Comparison of ENCODE assay signal across 8 cellular contexts in genomic region chr20:18019068-18019467, GRCh38. TPM values are rescaled to one million over a fixed set of nuclear protein-coding genes. Genes with fewer than 3 reads are reported as not detected.
DNase-seq lines count a peak whose midpoint lies in the region; ATAC-seq and TF ChIP-seq lines count a peak whose summit lies in the region.

No MANE protein-coding gene starts in this region.

- H3K79me1 ChIP-seq in mesenchymal stem cell (replicated peaks; ENCODE audit: low read length, poor library complexity, severe bottlenecking), result no peaks in the 10 kb centered on the region

- CTCF ChIA-PET in activated CD4-positive, alpha-beta memory T cell treated with anti-CD3 and anti-CD28 coated beads for 36 hours (lab: Charles Lee), result no interaction called here

- H3K9me3 ChIP-seq in left ventricle myocardium inferior (replicated peaks) (no peaks in the 10 kb centered on the region), right atrium auricular region (no peaks in the 10 kb centered on the region), mesenchymal stem cell (ENCODE audit: control insufficient read depth, low read length) (no peaks in the 10 kb centered on the region), vagina (no peaks in the 10 kb centered on the region)

- no peak overlapping the region for H3K27ac Mint-ChIP-seq in activated CD4-positive, alpha-beta memory T cell treated with anti-CD3 and anti-CD28 coated beads for 36 hours

- H3K27ac ChIP-seq in left ventricle myocardium inferior (replicated peaks), result no peak overlapping the region
- no peak overlapping the region for H3K27ac ChIP-seq in right atrium auricular region
- H3K27ac ChIP-seq in mesenchymal stem cell (ENCODE audit: low read length, poor library complexity, severe bottlenecking), result no peak overlapping the region
- H3K27ac ChIP-seq in vagina, result no peak overlapping the region

- H2AFZ ChIP-seq in mesenchymal stem cell (ENCODE audit: low read depth, low read length), result no peak overlapping the region

- H4K91ac ChIP-seq in mesenchymal stem cell (ENCODE audit: low read length), result no peak overlapping the region

- no peaks in the 10 kb centered on the region for H3K4me1 Mint-ChIP-seq in activated CD4-positive, alpha-beta memory T cell treated with anti-CD3 and anti-CD28 coated beads for 36 hours (ENCODE audit: low read depth)

- H3K36me3 ChIP-seq in left ventricle myocardium inferior (no peaks in the 10 kb centered on the region), right atrium auricular region (no peaks in the 10 kb centered on the region), mesenchymal stem cell (ENCODE audit: control insufficient read depth in 1 of 2, insufficient read depth in 2 of 2, low read depth in 1 of 2, low read length in 2 of 2) (no peaks in the 10 kb centered on the region), vagina (no peaks in the 10 kb centered on the region)

- peak; percentile 61 for ATAC-seq in HG03457 (IDR thresholded peaks at IDR 0.05; ENCODE audit: unreplicated experiment)

- no peaks in the 10 kb centered on the region for H3K36me3 Mint-ChIP-seq in activated CD4-positive, alpha-beta memory T cell treated with anti-CD3 and anti-CD28 coated beads for 36 hours

- no peak overlapping the region for H2AK5ac ChIP-seq in mesenchymal stem cell (ENCODE audit: low read length, severe bottlenecking)

- H2BK5ac ChIP-seq in mesenchymal stem cell (ENCODE audit: low read depth, low read length, poor library complexity, severe bottlenecking), result no peak overlapping the region

- H4K8ac ChIP-seq in mesenchymal stem cell (ENCODE audit: low read length), result no peak overlapping the region

- POLR2A ChIA-PET in activated CD4-positive, alpha-beta memory T cell treated with anti-CD3 and anti-CD28 coated beads for 36 hours (lab: Charles Lee), result interaction anchor here (0.7 kb wide), 1 partner anchor 66 kb away, joined by 3 read pairs; no protein-coding TSS in a partner anchor

- H3K4me3 Mint-ChIP-seq in activated CD4-positive, alpha-beta memory T cell treated with anti-CD3 and anti-CD28 coated beads for 36 hours, result no peak overlapping the region

- H3K27me3 ChIP-seq in left ventricle myocardium inferior (ENCODE audit: low read depth) (peaks cover 9% of the 10 kb centered on the region), right atrium auricular region (no peaks in the 10 kb centered on the region), mesenchymal stem cell (ENCODE audit: control insufficient read depth in 1 of 2, insufficient read depth in 1 of 2, low read length in 2 of 2) (peaks cover 18 to 37% of the 10 kb centered on the region in 2 experiments), vagina (no peaks in the 10 kb centered on the region)

- H3K4me1 ChIP-seq in left ventricle myocardium inferior, result no peaks in the 10 kb centered on the region
- no peaks in the 10 kb centered on the region for H3K4me1 ChIP-seq in right atrium auricular region
- H3K4me1 ChIP-seq in mesenchymal stem cell (ENCODE audit: control insufficient read depth, insufficient read depth, low read depth, low read length), result no peaks in the 10 kb centered on the region
- no peaks in the 10 kb centered on the region for H3K4me1 ChIP-seq in vagina

- no peaks in the 10 kb centered on the region for H3K9me3 Mint-ChIP-seq in activated CD4-positive, alpha-beta memory T cell treated with anti-CD3 and anti-CD28 coated beads for 36 hours

- H2BK15ac ChIP-seq in mesenchymal stem cell (ENCODE audit: low read depth, poor library complexity, severe bottlenecking), result no peak overlapping the region

- no peak overlapping the region for H3K14ac ChIP-seq in mesenchymal stem cell (ENCODE audit: low read length in 2 of 2)

- no peak overlapping the region for H3K18ac ChIP-seq in mesenchymal stem cell (ENCODE audit: low read depth in 1 of 2, low read length in 2 of 2)

- H3K9ac ChIP-seq in mesenchymal stem cell (ENCODE audit: low read length), result no peak overlapping the region

- H3K27me3 Mint-ChIP-seq in activated CD4-positive, alpha-beta memory T cell treated with anti-CD3 and anti-CD28 coated beads for 36 hours, result no peaks in the 10 kb centered on the region

- H3K4me2 ChIP-seq in mesenchymal stem cell (ENCODE audit: low read length, poor library complexity, severe bottlenecking), result no peak overlapping the region

- DNase-seq in left ventricle myocardium inferior, result no peak
- DNase-seq in right atrium auricular region (ENCODE audit: low spot score), result no peak
- peak; percentile 36 for DNase-seq in activated CD4-positive, alpha-beta memory T cell treated with anti-CD3 and anti-CD28 coated beads for 36 hours
- peak; percentile 11 for DNase-seq in mesenchymal stem cell
- DNase-seq in vagina (ENCODE audit: extremely low spot score in 2 of 2), result no peak
- no peak for DNase-seq in SK-N-DZ (ENCODE audit: low spot score)
- no peak for DNase-seq in NCI-H1092 treated with DMSO at 0.1 percent for 48 hours (lab: John Stamatoyannopoulos, UW)

- TF ChIP-seq POLR2A in vagina (IDR thresholded peaks at IDR 0.05), result no peak

- no peak overlapping the region for H3K23ac ChIP-seq in mesenchymal stem cell (ENCODE audit: low read length in 2 of 2)

- H3K4me3 ChIP-seq in left ventricle myocardium inferior (no peak overlapping the region), right atrium auricular region (no peak overlapping the region), mesenchymal stem cell (ENCODE audit: insufficient read depth in 1 of 2, low read depth in 1 of 2, low read length in 2 of 2) (no peak overlapping the region), vagina (no peak overlapping the region)

- TF ChIP-seq CTCF in left ventricle myocardium inferior (IDR thresholded peaks at IDR 0.05; ENCODE audit: borderline replicate concordance), result peak; percentile 28
- peak in 1 of 2 donors; percentile 21 for TF ChIP-seq CTCF in right atrium auricular region (IDR thresholded peaks at IDR 0.05)
- TF ChIP-seq CTCF in vagina (IDR thresholded peaks at IDR 0.05), result no peak

- H2BK120ac ChIP-seq in mesenchymal stem cell (ENCODE audit: low read depth, low read length), result no peak overlapping the region

- 26% methylated on average over 1 of the region's 1 CpG for WGBS in mesenchymal stem cell

- H2BK12ac ChIP-seq in mesenchymal stem cell (ENCODE audit: low read length in 2 of 2), result no peak overlapping the region

- no peak overlapping the region for H3K4ac ChIP-seq in mesenchymal stem cell (ENCODE audit: low read depth in 1 of 2, low read length in 2 of 2)

- intact Hi-C loops in left ventricle myocardium inferior (cut with micrococcal nuclease), result no loop called here
- intact Hi-C loops in activated CD4-positive, alpha-beta memory T cell treated with anti-CD3 and anti-CD28 coated beads for 36 hours (cut with micrococcal nuclease), result no loop called here
- intact Hi-C loops in vagina (cut with DNase I), result no loop called here

RNA-seq across cellular contexts. Expression of gene OVOL2, which starts 38.6 kb away (rescaled TPM):
- total RNA-seq in left ventricle myocardium inferior, result not detected
- not detected for total RNA-seq in right atrium auricular region
- total RNA-seq in activated CD4-positive, alpha-beta memory T cell treated with anti-CD3 and anti-CD28 coated beads for 36 hours, result not detected
- polyA plus RNA-seq in mesenchymal stem cell (2013, experiment 1 of 2), result not detected
- polyA plus RNA-seq in mesenchymal stem cell (2013, experiment 2 of 2), result not detected
- 9.3 TPM for total RNA-seq in vagina
- not detected in 2 replicates for polyA plus RNA-seq in SK-N-DZ (2014; cell fraction: cytosol; rRNA removed)
- 1.7 TPM in 1 of 2 replicates, not detected in the other for polyA plus RNA-seq in SK-N-DZ (2014; cell fraction: nucleus; rRNA removed)

RNA-seq across cellular contexts. Expression of gene MGME1, which starts 50.2 kb away (rescaled TPM):
- total RNA-seq in left ventricle myocardium inferior (13.6 TPM), right atrium auricular region (1 to 10 TPM; 2.7 to 7.1 TPM), vagina (8.6 TPM)
- 10 to 100 TPM; 31.0 to 34.7 TPM for total RNA-seq in activated CD4-positive, alpha-beta memory T cell treated with anti-CD3 and anti-CD28 coated beads for 36 hours
- polyA plus RNA-seq in mesenchymal stem cell (2013, experiment 1 of 2), result 14.6 TPM
- polyA plus RNA-seq in mesenchymal stem cell (2013, experiment 2 of 2), result 13.8 TPM
- 34.0 and 36.0 TPM in 2 replicates for polyA plus RNA-seq in SK-N-DZ (2014; cell fraction: cytosol; rRNA removed)
- polyA plus RNA-seq in SK-N-DZ (2014; cell fraction: nucleus; rRNA removed), result 24.1 and 28.0 TPM in 2 replicates

RNA-seq across cellular contexts. Expression of gene SNX5, which starts 50.5 kb away (rescaled TPM):
- total RNA-seq in left ventricle myocardium inferior, result 46.3 TPM
- total RNA-seq in right atrium auricular region, result 10 to 100 TPM; 37.3 to 50.3 TPM
- 100 to 1,000 TPM; 234 to 256 TPM for total RNA-seq in activated CD4-positive, alpha-beta memory T cell treated with anti-CD3 and anti-CD28 coated beads for 36 hours
- polyA plus RNA-seq in mesenchymal stem cell (2013, experiment 1 of 2), result 76.3 TPM
- 76.9 TPM for polyA plus RNA-seq in mesenchymal stem cell (2013, experiment 2 of 2)
- 159 TPM for total RNA-seq in vagina
- 112 and 140 TPM in 2 replicates for polyA plus RNA-seq in SK-N-DZ (2014; cell fraction: cytosol; rRNA removed)
- 300 and 347 TPM in 2 replicates for polyA plus RNA-seq in SK-N-DZ (2014; cell fraction: nucleus; rRNA removed)

Comparison
In these comparisons a context has a peak if more than half of its experiments do, and no peak if none do; other contexts are left out.
1. DNase-seq: peak in activated CD4-positive, alpha-beta memory T cell treated with anti-CD3 and anti-CD28 coated beads for 36 hours (single experiment) and mesenchymal stem cell (single experiment); none in left ventricle myocardium inferior (single experiment), right atrium auricular region (single experiment), vagina (0 of 2), SK-N-DZ (single experiment) and NCI-H1092 treated with DMSO at 0.1 percent for 48 hours (single experiment).